In the genomic region with DNA sequence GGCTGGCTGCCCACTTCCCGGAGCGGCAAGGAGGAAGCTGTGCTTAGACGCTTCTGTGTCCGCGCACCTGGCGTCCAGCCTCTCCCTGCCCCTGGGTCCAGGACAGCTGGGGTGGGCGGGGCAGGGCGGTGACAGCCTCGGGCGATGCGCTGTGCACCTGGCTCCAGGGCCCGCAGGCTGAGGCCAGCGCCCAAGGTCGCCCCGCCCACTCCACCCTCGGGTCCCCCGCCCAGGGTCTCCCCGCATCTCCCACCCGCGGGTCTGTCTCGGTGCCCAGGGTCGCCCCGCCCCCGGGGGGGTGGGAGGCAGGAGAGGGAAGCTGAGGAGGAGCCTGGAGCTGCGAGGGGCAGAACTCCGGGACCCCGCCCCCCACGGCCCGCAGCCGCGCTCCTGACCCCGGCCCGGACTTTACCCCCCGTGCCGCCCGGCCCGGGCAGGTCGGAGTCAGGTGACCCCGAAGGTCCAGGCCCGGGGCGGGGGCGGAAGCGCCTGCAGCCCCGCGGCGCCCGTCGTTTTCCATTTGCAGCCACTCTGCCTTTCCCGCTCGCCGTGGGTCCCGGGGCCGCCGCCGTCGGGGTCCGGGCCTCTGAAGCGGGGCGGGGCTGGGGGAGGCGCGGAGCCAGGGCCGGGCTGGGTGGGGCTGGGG, we compare ENCODE assay signal across 1 cellular context.
A peak's percentile ranks its signal among the peaks of the same experiment; 100 is the strongest.
TF ChIP-seq lines count a peak whose summit lies in the region.

A gene with protein sequence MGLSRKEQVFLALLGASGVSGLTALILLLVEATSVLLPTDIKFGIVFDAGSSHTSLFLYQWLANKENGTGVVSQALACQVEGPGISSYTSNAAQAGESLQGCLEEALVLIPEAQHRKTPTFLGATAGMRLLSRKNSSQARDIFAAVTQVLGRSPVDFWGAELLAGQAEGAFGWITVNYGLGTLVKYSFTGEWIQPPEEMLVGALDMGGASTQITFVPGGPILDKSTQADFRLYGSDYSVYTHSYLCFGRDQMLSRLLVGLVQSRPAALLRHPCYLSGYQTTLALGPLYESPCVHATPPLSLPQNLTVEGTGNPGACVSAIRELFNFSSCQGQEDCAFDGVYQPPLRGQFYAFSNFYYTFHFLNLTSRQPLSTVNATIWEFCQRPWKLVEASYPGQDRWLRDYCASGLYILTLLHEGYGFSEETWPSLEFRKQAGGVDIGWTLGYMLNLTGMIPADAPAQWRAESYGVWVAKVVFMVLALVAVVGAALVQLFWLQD (minus strand): TSS at position 69 of the 646 bp plus-strand sequence. CDS start 3,072 bp downstream, outside the sequence.

TF ChIP-seq in HepG2, 621 proteins besides CTCF, POLR2A, EP300 and RAD21 (continued from another document and continues in another):
- TF ChIP-seq, protein P1, sequence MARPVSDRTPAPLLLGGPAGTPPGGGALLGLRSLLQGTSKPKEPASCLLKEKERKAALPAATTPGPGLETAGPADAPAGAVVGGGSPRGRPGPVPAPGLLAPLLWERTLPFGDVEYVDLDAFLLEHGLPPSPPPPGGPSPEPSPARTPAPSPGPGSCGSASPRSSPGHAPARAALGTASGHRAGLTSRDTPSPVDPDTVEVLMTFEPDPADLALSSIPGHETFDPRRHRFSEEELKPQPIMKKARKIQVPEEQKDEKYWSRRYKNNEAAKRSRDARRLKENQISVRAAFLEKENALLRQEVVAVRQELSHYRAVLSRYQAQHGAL (CRISPR knock-in tag; IDR thresholded peaks at IDR 0.05; ENCODE audit: not compliant biosample characterization), result no peak
- TF ChIP-seq CHCHD3 (CRISPR knock-in tag; IDR thresholded peaks at IDR 0.05) (no peak), ZNF501 (CRISPR knock-in tag; IDR thresholded peaks at IDR 0.05) (peak; percentile 82), HHEX (CRISPR knock-in tag; IDR thresholded peaks at IDR 0.05) (no peak), NPAS2 (CRISPR knock-in tag; IDR thresholded peaks at IDR 0.05; ENCODE audit: borderline replicate concordance) (no peak), SP2 (CRISPR knock-in tag; IDR thresholded peaks at IDR 0.05) (0 out of 2 replicates have a peak, but pooled peaks have one; percentile 18), KDM4B (CRISPR knock-in tag; IDR thresholded peaks at IDR 0.05) (no peak), TEAD2 (CRISPR knock-in tag; IDR thresholded peaks at IDR 0.05) (no peak), RCOR2 (CRISPR knock-in tag; IDR thresholded peaks at IDR 0.05) (no peak; the same call in 1 of the 2 replicates), ZNF30 (CRISPR knock-in tag; IDR thresholded peaks at IDR 0.05) (no peak), CBX5 (CRISPR knock-in tag; IDR thresholded peaks at IDR 0.05; ENCODE audit: borderline replicate concordance) (no peak), GABPA (IDR thresholded peaks at IDR 0.05; ENCODE audit: low read depth, low read length) (no peak), GABPA (CRISPR knock-in tag; IDR thresholded peaks at IDR 0.05; ENCODE audit: low read depth) (no peak; the same call in 1 of the 2 replicates), ZNF263 (CRISPR knock-in tag; IDR thresholded peaks at IDR 0.05) (peak; percentile 87), ZNF547 (CRISPR knock-in tag; IDR thresholded peaks at IDR 0.05) (no peak), PRPF4 (IDR thresholded peaks at IDR 0.05; ENCODE audit: low read depth, low read length, poor library complexity, severe bottlenecking) (no peak), NR2F6 (IDR thresholded peaks at IDR 0.05) (no peak), NR2F6 (CRISPR knock-in tag; IDR thresholded peaks at IDR 0.05) (peak; percentile 74), TBL1XR1 (IDR thresholded peaks at IDR 0.05; ENCODE audit: borderline replicate concordance, low read length, partially characterized antibody) (no peak), SALL1 (CRISPR knock-in tag; IDR thresholded peaks at IDR 0.05) (peak; percentile 37; the same call in 1 of the 2 replicates), YEATS2 (CRISPR knock-in tag; IDR thresholded peaks at IDR 0.05; ENCODE audit: borderline replicate concordance) (no peak), CEBPG (CRISPR knock-in tag; IDR thresholded peaks at IDR 0.05) (no peak), RELA (CRISPR knock-in tag; IDR thresholded peaks at IDR 0.05) (no peak), ZFAT (CRISPR knock-in tag; conservative IDR thresholded peaks at IDR 0.05) (no peak)
- TF ChIP-seq, protein P2, sequence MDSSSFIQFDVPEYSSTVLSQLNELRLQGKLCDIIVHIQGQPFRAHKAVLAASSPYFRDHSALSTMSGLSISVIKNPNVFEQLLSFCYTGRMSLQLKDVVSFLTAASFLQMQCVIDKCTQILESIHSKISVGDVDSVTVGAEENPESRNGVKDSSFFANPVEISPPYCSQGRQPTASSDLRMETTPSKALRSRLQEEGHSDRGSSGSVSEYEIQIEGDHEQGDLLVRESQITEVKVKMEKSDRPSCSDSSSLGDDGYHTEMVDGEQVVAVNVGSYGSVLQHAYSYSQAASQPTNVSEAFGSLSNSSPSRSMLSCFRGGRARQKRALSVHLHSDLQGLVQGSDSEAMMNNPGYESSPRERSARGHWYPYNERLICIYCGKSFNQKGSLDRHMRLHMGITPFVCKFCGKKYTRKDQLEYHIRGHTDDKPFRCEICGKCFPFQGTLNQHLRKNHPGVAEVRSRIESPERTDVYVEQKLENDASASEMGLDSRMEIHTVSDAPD (CRISPR knock-in tag; IDR thresholded peaks at IDR 0.05), result no peak
- TF ChIP-seq, protein P3, sequence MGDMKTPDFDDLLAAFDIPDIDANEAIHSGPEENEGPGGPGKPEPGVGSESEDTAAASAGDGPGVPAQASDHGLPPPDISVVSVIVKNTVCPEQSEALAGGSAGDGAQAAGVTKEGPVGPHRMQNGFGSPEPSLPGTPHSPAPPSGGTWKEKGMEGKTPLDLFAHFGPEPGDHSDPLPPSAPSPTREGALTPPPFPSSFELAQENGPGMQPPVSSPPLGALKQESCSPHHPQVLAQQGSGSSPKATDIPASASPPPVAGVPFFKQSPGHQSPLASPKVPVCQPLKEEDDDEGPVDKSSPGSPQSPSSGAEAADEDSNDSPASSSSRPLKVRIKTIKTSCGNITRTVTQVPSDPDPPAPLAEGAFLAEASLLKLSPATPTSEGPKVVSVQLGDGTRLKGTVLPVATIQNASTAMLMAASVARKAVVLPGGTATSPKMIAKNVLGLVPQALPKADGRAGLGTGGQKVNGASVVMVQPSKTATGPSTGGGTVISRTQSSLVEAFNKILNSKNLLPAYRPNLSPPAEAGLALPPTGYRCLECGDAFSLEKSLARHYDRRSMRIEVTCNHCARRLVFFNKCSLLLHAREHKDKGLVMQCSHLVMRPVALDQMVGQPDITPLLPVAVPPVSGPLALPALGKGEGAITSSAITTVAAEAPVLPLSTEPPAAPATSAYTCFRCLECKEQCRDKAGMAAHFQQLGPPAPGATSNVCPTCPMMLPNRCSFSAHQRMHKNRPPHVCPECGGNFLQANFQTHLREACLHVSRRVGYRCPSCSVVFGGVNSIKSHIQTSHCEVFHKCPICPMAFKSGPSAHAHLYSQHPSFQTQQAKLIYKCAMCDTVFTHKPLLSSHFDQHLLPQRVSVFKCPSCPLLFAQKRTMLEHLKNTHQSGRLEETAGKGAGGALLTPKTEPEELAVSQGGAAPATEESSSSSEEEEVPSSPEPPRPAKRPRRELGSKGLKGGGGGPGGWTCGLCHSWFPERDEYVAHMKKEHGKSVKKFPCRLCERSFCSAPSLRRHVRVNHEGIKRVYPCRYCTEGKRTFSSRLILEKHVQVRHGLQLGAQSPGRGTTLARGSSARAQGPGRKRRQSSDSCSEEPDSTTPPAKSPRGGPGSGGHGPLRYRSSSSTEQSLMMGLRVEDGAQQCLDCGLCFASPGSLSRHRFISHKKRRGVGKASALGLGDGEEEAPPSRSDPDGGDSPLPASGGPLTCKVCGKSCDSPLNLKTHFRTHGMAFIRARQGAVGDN (CRISPR knock-in tag; IDR thresholded peaks at IDR 0.05), result peak; percentile 87
- TF ChIP-seq, protein P4, sequence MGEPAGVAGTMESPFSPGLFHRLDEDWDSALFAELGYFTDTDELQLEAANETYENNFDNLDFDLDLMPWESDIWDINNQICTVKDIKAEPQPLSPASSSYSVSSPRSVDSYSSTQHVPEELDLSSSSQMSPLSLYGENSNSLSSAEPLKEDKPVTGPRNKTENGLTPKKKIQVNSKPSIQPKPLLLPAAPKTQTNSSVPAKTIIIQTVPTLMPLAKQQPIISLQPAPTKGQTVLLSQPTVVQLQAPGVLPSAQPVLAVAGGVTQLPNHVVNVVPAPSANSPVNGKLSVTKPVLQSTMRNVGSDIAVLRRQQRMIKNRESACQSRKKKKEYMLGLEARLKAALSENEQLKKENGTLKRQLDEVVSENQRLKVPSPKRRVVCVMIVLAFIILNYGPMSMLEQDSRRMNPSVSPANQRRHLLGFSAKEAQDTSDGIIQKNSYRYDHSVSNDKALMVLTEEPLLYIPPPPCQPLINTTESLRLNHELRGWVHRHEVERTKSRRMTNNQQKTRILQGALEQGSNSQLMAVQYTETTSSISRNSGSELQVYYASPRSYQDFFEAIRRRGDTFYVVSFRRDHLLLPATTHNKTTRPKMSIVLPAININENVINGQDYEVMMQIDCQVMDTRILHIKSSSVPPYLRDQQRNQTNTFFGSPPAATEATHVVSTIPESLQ (CRISPR knock-in tag; conservative IDR thresholded peaks at IDR 0.05), result no peak
- TF ChIP-seq, protein P5, sequence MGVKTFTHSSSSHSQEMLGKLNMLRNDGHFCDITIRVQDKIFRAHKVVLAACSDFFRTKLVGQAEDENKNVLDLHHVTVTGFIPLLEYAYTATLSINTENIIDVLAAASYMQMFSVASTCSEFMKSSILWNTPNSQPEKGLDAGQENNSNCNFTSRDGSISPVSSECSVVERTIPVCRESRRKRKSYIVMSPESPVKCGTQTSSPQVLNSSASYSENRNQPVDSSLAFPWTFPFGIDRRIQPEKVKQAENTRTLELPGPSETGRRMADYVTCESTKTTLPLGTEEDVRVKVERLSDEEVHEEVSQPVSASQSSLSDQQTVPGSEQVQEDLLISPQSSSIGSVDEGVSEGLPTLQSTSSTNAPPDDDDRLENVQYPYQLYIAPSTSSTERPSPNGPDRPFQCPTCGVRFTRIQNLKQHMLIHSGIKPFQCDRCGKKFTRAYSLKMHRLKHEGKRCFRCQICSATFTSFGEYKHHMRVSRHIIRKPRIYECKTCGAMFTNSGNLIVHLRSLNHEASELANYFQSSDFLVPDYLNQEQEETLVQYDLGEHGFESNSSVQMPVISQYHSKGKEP (CRISPR knock-in tag; IDR thresholded peaks at IDR 0.05), result no peak
- TF ChIP-seq, protein P6, sequence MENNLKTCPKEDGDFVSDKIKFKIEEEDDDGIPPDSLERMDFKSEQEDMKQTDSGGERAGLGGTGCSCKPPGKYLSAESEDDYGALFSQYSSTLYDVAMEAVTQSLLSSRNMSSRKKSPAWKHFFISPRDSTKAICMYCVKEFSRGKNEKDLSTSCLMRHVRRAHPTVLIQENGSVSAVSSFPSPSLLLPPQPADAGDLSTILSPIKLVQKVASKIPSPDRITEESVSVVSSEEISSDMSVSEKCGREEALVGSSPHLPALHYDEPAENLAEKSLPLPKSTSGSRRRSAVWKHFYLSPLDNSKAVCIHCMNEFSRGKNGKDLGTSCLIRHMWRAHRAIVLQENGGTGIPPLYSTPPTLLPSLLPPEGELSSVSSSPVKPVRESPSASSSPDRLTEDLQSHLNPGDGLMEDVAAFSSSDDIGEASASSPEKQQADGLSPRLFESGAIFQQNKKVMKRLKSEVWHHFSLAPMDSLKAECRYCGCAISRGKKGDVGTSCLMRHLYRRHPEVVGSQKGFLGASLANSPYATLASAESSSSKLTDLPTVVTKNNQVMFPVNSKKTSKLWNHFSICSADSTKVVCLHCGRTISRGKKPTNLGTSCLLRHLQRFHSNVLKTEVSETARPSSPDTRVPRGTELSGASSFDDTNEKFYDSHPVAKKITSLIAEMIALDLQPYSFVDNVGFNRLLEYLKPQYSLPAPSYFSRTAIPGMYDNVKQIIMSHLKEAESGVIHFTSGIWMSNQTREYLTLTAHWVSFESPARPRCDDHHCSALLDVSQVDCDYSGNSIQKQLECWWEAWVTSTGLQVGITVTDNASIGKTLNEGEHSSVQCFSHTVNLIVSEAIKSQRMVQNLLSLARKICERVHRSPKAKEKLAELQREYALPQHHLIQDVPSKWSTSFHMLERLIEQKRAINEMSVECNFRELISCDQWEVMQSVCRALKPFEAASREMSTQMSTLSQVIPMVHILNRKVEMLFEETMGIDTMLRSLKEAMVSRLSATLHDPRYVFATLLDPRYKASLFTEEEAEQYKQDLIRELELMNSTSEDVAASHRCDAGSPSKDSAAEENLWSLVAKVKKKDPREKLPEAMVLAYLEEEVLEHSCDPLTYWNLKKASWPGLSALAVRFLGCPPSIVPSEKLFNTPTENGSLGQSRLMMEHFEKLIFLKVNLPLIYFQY (CRISPR knock-in tag; IDR thresholded peaks at IDR 0.05; ENCODE audit: borderline replicate concordance), result peak; percentile 95; the same call in 1 of the 2 replicates
- TF ChIP-seq, protein P7, sequence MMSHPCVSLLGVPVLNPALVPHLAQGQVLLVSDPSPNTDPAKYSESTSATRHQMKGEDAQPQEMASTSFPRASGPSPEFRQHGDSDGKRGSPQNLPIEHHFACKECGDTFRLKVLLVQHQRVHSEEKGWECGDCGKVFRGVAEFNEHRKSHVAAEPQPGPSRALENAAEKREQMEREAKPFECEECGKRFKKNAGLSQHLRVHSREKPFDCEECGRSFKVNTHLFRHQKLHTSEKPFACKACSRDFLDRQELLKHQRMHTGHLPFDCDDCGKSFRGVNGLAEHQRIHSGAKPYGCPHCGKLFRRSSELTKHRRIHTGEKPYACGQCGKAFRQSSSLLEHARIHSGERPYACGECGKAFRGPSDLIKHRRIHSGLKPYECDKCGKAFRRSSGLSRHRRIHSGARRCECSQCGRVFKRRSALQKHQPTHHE (CRISPR knock-in tag; IDR thresholded peaks at IDR 0.05; ENCODE audit: borderline replicate concordance), result no peak
- TF ChIP-seq, protein P8, sequence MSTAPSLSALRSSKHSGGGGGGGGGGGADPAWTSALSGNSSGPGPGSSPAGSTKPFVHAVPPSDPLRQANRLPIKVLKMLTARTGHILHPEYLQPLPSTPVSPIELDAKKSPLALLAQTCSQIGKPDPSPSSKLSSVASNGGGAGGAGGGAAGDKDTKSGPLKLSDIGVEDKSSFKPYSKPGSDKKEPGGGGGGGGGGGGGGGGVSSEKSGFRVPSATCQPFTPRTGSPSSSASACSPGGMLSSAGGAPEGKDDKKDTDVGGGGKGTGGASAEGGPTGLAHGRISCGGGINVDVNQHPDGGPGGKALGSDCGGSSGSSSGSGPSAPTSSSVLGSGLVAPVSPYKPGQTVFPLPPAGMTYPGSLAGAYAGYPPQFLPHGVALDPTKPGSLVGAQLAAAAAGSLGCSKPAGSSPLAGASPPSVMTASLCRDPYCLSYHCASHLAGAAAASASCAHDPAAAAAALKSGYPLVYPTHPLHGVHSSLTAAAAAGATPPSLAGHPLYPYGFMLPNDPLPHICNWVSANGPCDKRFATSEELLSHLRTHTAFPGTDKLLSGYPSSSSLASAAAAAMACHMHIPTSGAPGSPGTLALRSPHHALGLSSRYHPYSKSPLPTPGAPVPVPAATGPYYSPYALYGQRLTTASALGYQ (CRISPR knock-in tag; IDR thresholded peaks at IDR 0.05), result peak; percentile 84; the same call in 1 of the 2 replicates
- TF ChIP-seq, protein P9, sequence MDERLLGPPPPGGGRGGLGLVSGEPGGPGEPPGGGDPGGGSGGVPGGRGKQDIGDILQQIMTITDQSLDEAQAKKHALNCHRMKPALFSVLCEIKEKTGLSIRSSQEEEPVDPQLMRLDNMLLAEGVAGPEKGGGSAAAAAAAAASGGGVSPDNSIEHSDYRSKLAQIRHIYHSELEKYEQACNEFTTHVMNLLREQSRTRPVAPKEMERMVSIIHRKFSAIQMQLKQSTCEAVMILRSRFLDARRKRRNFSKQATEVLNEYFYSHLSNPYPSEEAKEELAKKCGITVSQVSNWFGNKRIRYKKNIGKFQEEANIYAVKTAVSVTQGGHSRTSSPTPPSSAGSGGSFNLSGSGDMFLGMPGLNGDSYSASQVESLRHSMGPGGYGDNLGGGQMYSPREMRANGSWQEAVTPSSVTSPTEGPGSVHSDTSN (CRISPR knock-in tag; IDR thresholded peaks at IDR 0.05), result no peak
- TF ChIP-seq, protein P10, sequence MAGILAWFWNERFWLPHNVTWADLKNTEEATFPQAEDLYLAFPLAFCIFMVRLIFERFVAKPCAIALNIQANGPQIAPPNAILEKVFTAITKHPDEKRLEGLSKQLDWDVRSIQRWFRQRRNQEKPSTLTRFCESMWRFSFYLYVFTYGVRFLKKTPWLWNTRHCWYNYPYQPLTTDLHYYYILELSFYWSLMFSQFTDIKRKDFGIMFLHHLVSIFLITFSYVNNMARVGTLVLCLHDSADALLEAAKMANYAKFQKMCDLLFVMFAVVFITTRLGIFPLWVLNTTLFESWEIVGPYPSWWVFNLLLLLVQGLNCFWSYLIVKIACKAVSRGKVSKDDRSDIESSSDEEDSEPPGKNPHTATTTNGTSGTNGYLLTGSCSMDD (CRISPR knock-in tag; IDR thresholded peaks at IDR 0.05), result no peak
